ENCODE assay signal across 9 cellular contexts in genomic region chr13:46119883-46120614, GRCh38. TPM values are rescaled to one million over a fixed set of nuclear protein-coding genes. Genes with fewer than 3 reads are reported as not detected.
DNase-seq lines count a peak whose midpoint lies in the region; ATAC-seq and TF ChIP-seq lines count a peak whose summit lies in the region.
"Had no signal": no experiment of that assay in that cellular context is flagged by ENCODE, and none has a peak within 500 bp of the region (broad histone marks: within the 10 kb centered on the region; RNA-seq: fewer than 3 reads in every experiment).

No MANE protein-coding gene starts in this region.

- no peaks in the 10 kb centered on the region for H3K36me3 ChIP-seq in tibial artery

- 57 to 70% methylated on average over 6 of the region's 6 CpGs for WGBS in lower leg skin, 2 donors

- H3K4me1 ChIP-seq in tibial artery: no peaks in the 10 kb centered on the region

- intact Hi-C loops in lower leg skin (cut with DNase I; ENCODE audit: low total_unique reads) (no loop called here), tibial artery (cut with DNase I; ENCODE audit: low total_unique reads) (no loop called here)

- DNase-seq in NCI-H524 (lab: John Stamatoyannopoulos, UW): peak; percentile 0 to 16
- no peak for DNase-seq in NCI-H524 treated with DMSO at 0.1 percent for 48 hours (lab: John Stamatoyannopoulos, UW)
- DNase-seq in OCI-M1 (lab: John Stamatoyannopoulos, UW): peak; percentile 77
- peak; percentile 48 for DNase-seq in epithelial cell of proximal tubule (ENCODE audit: low read depth)
- DNase-seq in skeletal muscle cell (ENCODE audit: low read depth): peak; percentile 64
- no peak for DNase-seq in lower leg skin (ENCODE audit: low spot score in 2 of 2)
- no peak for DNase-seq in tibial artery
- DNase-seq: NCI-H1436 had no signal

- H3K27ac ChIP-seq in tibial artery: no peak overlapping the region

- no peaks in the 10 kb centered on the region for H3K27me3 ChIP-seq in tibial artery

- TF ChIP-seq POLR2A in lower leg skin (IDR thresholded peaks at IDR 0.05): no peak

- ATAC-seq in GM21423 (IDR thresholded peaks at IDR 0.05; ENCODE audit: unreplicated experiment): no peak

- H3K4me3 ChIP-seq in epithelial cell of proximal tubule (ENCODE audit: low read depth, low read length) (no peak overlapping the region), skeletal muscle cell (ENCODE audit: low read depth, low read length) (no peak overlapping the region), lower leg skin (ENCODE audit: low read depth, poor library complexity, severe bottlenecking) (no peak overlapping the region), tibial artery (no peak overlapping the region)

- no peak for TF ChIP-seq CTCF in epithelial cell of proximal tubule (conservative IDR thresholded peaks at IDR 0.05; ENCODE audit: low read depth, low read length)
- no peak for TF ChIP-seq CTCF in lower leg skin (IDR thresholded peaks at IDR 0.05)
- no peak for TF ChIP-seq CTCF in tibial artery (IDR thresholded peaks at IDR 0.05)

- H3K9me3 ChIP-seq in tibial artery: no peaks in the 10 kb centered on the region

RNA-seq across cellular contexts. Expression of gene CPB2, which starts 15.2 kb away (rescaled TPM):
- total RNA-seq in epithelial cell of proximal tubule (not detected in 2 replicates), lower leg skin (under 1 TPM in 3 of 4 donors, not detected in 1; 0.25 to 0.42 (median 0.29) TPM)

Comparison
In these comparisons a context has a peak if more than half of its experiments do, and no peak if none do; other contexts are left out.
1. DNase-seq: peak in NCI-H524 (2 of 2), OCI-M1 (single experiment), epithelial cell of proximal tubule (single experiment) and skeletal muscle cell (single experiment); none in NCI-H524 treated with DMSO at 0.1 percent for 48 hours (single experiment), lower leg skin (0 of 2) and tibial artery (0 of 2).